In the genomic region with DNA sequence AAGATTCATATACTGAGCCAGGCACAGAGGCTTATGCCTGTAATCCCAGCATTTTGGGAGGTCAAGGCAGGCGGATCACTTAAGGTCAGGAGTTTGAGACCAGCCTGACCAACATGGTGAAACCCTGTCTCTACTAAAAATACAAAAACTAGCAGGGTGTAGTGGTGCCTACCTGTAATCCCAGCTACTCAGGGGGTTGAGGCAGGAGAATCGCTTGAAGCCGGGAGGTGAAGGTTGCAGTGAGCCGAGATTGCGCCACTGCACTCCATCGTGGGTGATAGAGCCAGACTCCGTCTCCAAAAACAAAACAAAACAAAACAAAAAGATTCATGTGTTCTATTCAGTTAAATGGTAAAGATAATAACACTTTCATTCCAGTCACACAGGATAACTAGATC, we compare ENCODE assay signal across 1 cellular context.
A peak's percentile ranks its signal among the peaks of the same experiment; 100 is the strongest.
TF ChIP-seq lines count a peak whose summit lies in the region.

No MANE protein-coding gene starts in this region.

TF ChIP-seq in IMR-90, 13 proteins besides CTCF, POLR2A, EP300 and RAD21:
- TF ChIP-seq CEBPB (IDR thresholded peaks at IDR 0.05; ENCODE audit: low read depth, low read length) = peak; percentile 79
